Comparison of ENCODE assay signal across 8 cellular contexts in the genomic region with DNA sequence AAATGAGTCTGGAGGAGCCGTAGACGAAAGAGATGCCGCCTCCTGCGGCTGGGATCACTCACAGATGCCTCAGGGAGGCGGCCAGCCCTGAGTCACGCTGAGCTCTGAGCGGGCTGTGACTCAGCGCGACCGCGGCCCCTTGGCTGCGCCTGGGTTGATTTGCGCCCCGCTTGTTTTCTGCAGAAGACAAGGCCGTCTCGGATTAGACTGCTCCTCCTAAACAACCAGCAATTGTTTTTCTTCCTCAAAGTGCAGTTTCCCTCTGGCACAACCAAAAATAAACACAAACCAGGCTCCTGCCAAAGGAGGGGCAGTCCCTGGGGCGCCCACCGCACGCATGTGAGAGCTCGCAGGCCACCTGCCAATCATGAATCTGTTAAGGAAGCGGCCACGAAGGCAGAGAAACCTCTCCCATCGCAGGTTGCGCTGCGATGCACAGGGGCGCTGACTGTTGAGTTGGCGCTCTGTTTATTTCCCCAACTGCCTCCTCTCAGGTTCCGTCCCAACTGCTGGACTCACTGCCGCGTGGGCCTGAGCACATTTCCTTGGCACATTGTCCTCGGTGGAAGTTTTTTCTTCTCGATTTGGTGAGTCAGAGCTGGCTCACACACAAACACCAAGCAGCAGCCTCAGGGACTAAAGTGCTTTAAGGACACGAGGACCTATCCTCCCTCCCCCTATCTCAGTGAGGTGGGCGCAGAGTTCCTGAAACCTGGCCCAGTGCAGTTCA.
DNase-seq lines count a peak whose midpoint lies in the region; ATAC-seq and TF ChIP-seq lines count a peak whose summit lies in the region.

No MANE protein-coding gene starts in this region.

- peak overlapping the region; percentile 61 for H3K4me3 ChIP-seq in coronary artery
- H3K4me3 ChIP-seq in lower lobe of right lung, result peak overlapping the region; percentile 20

- H3K27ac Mint-ChIP-seq in activated CD4-positive, alpha-beta T cell treated with anti-CD3 and anti-CD28 coated beads, Interleukin-2, amount 10 ng/mL, durations not matched to agents 7 days and 5 days, result peak overlapping the region; percentile 16

- H3K4me1 ChIP-seq in lower lobe of right lung, result no peaks in the 10 kb centered on the region

- TF ChIP-seq CTCF in coronary artery (IDR thresholded peaks at IDR 0.05), result no peak
- no peak for TF ChIP-seq CTCF in lower lobe of right lung (IDR thresholded peaks at IDR 0.05)

- DNase-seq in DMS 273 (lab: John Stamatoyannopoulos, UW; ENCODE audit: unreplicated experiment), result peak; percentile 79
- DNase-seq in KBM-7, result peak; percentile 91
- DNase-seq in activated CD4-positive, alpha-beta T cell treated with anti-CD3 and anti-CD28 coated beads, Interleukin-2, amount 10 ng/mL, durations not matched to agents 7 days and 5 days, result peak; percentile 52
- DNase-seq in coronary artery (ENCODE audit: low spot score), result peak; percentile 81
- DNase-seq in lower lobe of right lung, result peak; percentile 62
- DNase-seq in stimulated activated CD8-positive, alpha-beta memory T cell treated with anti-CD3 and anti-CD28 coated beads, Interleukin-12 subunit alpha, Interleukin-12 subunit beta, amount 100 ng/mL, for 1 hour (ENCODE audit: low read depth), result peak; percentile 43
- no peak for DNase-seq in HuH-7 (ENCODE audit: low spot score)

- POLR2A ChIA-PET in activated CD4-positive, alpha-beta T cell treated with anti-CD3 and anti-CD28 coated beads, Interleukin-2, amount 10 ng/mL, durations not matched to agents 7 days and 5 days (lab: Charles Lee), result no interaction called here

- no peaks in the 10 kb centered on the region for H3K36me3 ChIP-seq in lower lobe of right lung

- intact Hi-C loops in lower lobe of right lung (cut with DNase I), result no loop called here

- H3K4me3 Mint-ChIP-seq in activated CD4-positive, alpha-beta T cell treated with anti-CD3 and anti-CD28 coated beads, Interleukin-2, amount 10 ng/mL, durations not matched to agents 7 days and 5 days, result peak overlapping the region; percentile 51

- no peaks in the 10 kb centered on the region for H3K27me3 ChIP-seq in lower lobe of right lung (ENCODE audit: low read depth)

- no peaks in the 10 kb centered on the region for H3K9me3 ChIP-seq in lower lobe of right lung

- ATAC-seq in GM21723 (IDR thresholded peaks at IDR 0.05; ENCODE audit: unreplicated experiment), result peak; percentile 91
- ATAC-seq in lower lobe of right lung, result peak; percentile 84 to 86

- in situ Hi-C loops in KBM-7 (cut with MboI; ENCODE audit: low pct_unique_long_range_greater_than_20kb, low sequenced_read_pairs), result no loop called here

- H3K36me3 Mint-ChIP-seq in activated CD4-positive, alpha-beta T cell treated with anti-CD3 and anti-CD28 coated beads, Interleukin-2, amount 10 ng/mL, durations not matched to agents 7 days and 5 days (ENCODE audit: low read depth), result no peaks in the 10 kb centered on the region

- CTCF ChIA-PET in activated CD4-positive, alpha-beta T cell treated with anti-CD3 and anti-CD28 coated beads, Interleukin-2, amount 10 ng/mL, durations not matched to agents 7 days and 5 days (lab: Charles Lee), result interaction anchor here (0.9 to 1.7 kb wide), 3 partner anchors 13 to 321 kb away, joined by 3 to 5 read pairs (median 4); no protein-coding TSS in a partner anchor

- peaks cover 13% of the 10 kb centered on the region for H3K4me1 Mint-ChIP-seq in activated CD4-positive, alpha-beta T cell treated with anti-CD3 and anti-CD28 coated beads, Interleukin-2, amount 10 ng/mL, durations not matched to agents 7 days and 5 days

- H3K27ac ChIP-seq in coronary artery, result peak overlapping the region; percentile 59 to 77
- peak overlapping the region; percentile 19 for H3K27ac ChIP-seq in lower lobe of right lung

- no peaks in the 10 kb centered on the region for H3K9me3 Mint-ChIP-seq in activated CD4-positive, alpha-beta T cell treated with anti-CD3 and anti-CD28 coated beads, Interleukin-2, amount 10 ng/mL, durations not matched to agents 7 days and 5 days

- H3K27me3 Mint-ChIP-seq in activated CD4-positive, alpha-beta T cell treated with anti-CD3 and anti-CD28 coated beads, Interleukin-2, amount 10 ng/mL, durations not matched to agents 7 days and 5 days, result no peaks in the 10 kb centered on the region
